8 cellular contexts compared by ENCODE assay signal in the genomic region with DNA sequence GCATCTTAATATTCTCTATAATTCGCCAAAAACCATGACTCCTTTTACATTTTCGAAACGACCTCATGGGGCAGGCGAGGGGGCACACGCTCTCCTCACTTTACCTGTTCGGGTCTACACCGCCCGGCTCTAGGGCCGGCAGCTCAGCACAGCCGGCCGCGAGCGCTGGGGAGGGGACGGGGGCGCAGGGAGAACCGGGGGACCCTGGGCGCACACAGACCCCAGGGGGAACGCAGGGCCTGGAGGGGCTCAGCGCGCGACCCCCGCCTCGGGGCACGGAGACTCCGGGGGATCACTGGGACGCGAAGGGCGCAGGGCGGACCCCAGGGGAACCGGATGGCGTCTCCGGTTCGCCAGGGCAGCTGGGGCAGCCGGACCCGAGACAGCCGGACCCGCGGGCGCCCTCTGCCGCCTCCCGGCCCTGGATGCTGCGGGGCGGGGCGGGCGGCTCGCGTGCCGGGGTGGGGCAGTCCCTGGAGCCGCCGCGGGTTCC. TPM values are rescaled to one million over a fixed set of nuclear protein-coding genes. Genes with fewer than 3 reads are reported as not detected.
DNase-seq lines count a peak whose midpoint lies in the region; ATAC-seq and TF ChIP-seq lines count a peak whose summit lies in the region.

A gene (plus strand): TSS at position 482 of the 493 bp plus-strand sequence. CDS start 22,189 bp downstream, outside the sequence.

- peaks cover 8% of the 10 kb centered on the region for H3K36me3 Mint-ChIP-seq in activated naive CD4-positive, alpha-beta T cell treated with anti-CD3 and anti-CD28 coated beads, Interleukin-2, amount 10 ng/mL, durations not matched to agents 7 days and 5 days
- no peaks in the 10 kb centered on the region for H3K36me3 Mint-ChIP-seq in progenitor cell of endocrine pancreas (ENCODE audit: insufficient read depth)

- no peaks in the 10 kb centered on the region for H3K9me3 Mint-ChIP-seq in activated naive CD4-positive, alpha-beta T cell treated with anti-CD3 and anti-CD28 coated beads, Interleukin-2, amount 10 ng/mL, durations not matched to agents 7 days and 5 days
- no peaks in the 10 kb centered on the region for H3K9me3 Mint-ChIP-seq in progenitor cell of endocrine pancreas (ENCODE audit: low read depth)

- peak within 1 kb of the TSS; percentile 80 for H3K4me3 Mint-ChIP-seq in activated naive CD4-positive, alpha-beta T cell treated with anti-CD3 and anti-CD28 coated beads, Interleukin-2, amount 10 ng/mL, durations not matched to agents 7 days and 5 days
- peak within 1 kb of the TSS; percentile 55 for H3K4me3 Mint-ChIP-seq in progenitor cell of endocrine pancreas (ENCODE audit: low read depth)

- intact Hi-C loops in Right ventricle myocardium superior (cut with DNase I): no loop called here

- no peak within 1 kb of the TSS for H3K27ac Mint-ChIP-seq in activated naive CD4-positive, alpha-beta T cell treated with anti-CD3 and anti-CD28 coated beads, Interleukin-2, amount 10 ng/mL, durations not matched to agents 7 days and 5 days
- H3K27ac Mint-ChIP-seq in progenitor cell of endocrine pancreas: no peak within 1 kb of the TSS

- in situ Hi-C loops in GM13977 (cut with MboI; ENCODE audit: low pct_unique_long_range_greater_than_20kb, low sequenced_read_pairs, unreplicated experiment): loop anchor here (10.0 kb wide), 1 partner anchor 114 kb away; no protein-coding TSS in a partner anchor

- H3K4me1 Mint-ChIP-seq in activated naive CD4-positive, alpha-beta T cell treated with anti-CD3 and anti-CD28 coated beads, Interleukin-2, amount 10 ng/mL, durations not matched to agents 7 days and 5 days: peaks cover 25% of the 10 kb centered on the region
- no peaks in the 10 kb centered on the region for H3K4me1 Mint-ChIP-seq in progenitor cell of endocrine pancreas (ENCODE audit: low read depth)

- peak; percentile 39 for ATAC-seq in HG02938 (IDR thresholded peaks at IDR 0.05; ENCODE audit: unreplicated experiment)
- ATAC-seq in Right ventricle myocardium superior (ENCODE audit: poor library complexity): peak; percentile 83

- CTCF ChIA-PET in activated naive CD4-positive, alpha-beta T cell treated with anti-CD3 and anti-CD28 coated beads, Interleukin-2, amount 10 ng/mL, durations not matched to agents 7 days and 5 days (lab: Charles Lee): interaction anchor here (0.7 to 2.3 kb wide), 8 partner anchors 16 to 133 kb away, joined by 3 to 9 read pairs (median 4); no protein-coding TSS in a partner anchor

- DNase-seq in AG09319 (ENCODE audit: extremely low read depth, low read depth) (peak; percentile 44), GM13977 (ENCODE audit: low spot score) (peak; percentile 92), NCI-H526 treated with DMSO at 0.1 percent for 48 hours (lab: John Stamatoyannopoulos, UW) (peak; percentile 17), Right ventricle myocardium superior (peak; percentile 77), progenitor cell of endocrine pancreas (ENCODE audit: low spot score, unreplicated experiment) (peak; percentile 56), activated gamma-delta T cell treated with Interleukin-2 at 50 U/mL for 16 hours (no peak)
- DNase-seq in activated naive CD4-positive, alpha-beta T cell treated with anti-CD3 and anti-CD28 coated beads, Interleukin-2, amount 10 ng/mL, durations not matched to agents 7 days and 5 days: peak; percentile 68

- peaks cover 60% of the 10 kb centered on the region for H3K27me3 Mint-ChIP-seq in activated naive CD4-positive, alpha-beta T cell treated with anti-CD3 and anti-CD28 coated beads, Interleukin-2, amount 10 ng/mL, durations not matched to agents 7 days and 5 days
- peaks cover 58% of the 10 kb centered on the region for H3K27me3 Mint-ChIP-seq in progenitor cell of endocrine pancreas

- TF ChIP-seq CTCF in AG09319 (IDR thresholded peaks at IDR 0.05; ENCODE audit: low read depth, low read length): peak; percentile 42
- peak; percentile 65 for TF ChIP-seq CTCF in GM13977 (IDR thresholded peaks at IDR 0.05; ENCODE audit: extremely low read depth, insufficient read depth, missing control alignments)
- peak; percentile 48 for TF ChIP-seq CTCF in progenitor cell of endocrine pancreas (IDR thresholded peaks at IDR 0.05; ENCODE audit: unreplicated experiment)

RNA-seq across cellular contexts. Expression of the gene that starts here (rescaled TPM):
- total RNA-seq in Right ventricle myocardium superior: 1.8 TPM
- 0.69 and 1.3 TPM in 2 replicates for total RNA-seq in progenitor cell of endocrine pancreas
